11 cellular contexts compared by ENCODE assay signal in genomic region chr7:22980422-22980821, GRCh38. TPM values are rescaled to one million over a fixed set of nuclear protein-coding genes. Genes with fewer than 3 reads are reported as not detected.
DNase-seq lines count a peak whose midpoint lies in the region; ATAC-seq, FAIRE-seq and TF ChIP-seq lines count a peak whose summit lies in the region.
"Had no signal": no experiment of that assay in that cellular context is flagged by ENCODE, and none has a peak within 500 bp of the region (broad histone marks: within the 10 kb centered on the region; RNA-seq: fewer than 3 reads in every experiment).

No MANE protein-coding gene starts in this region.

- no peaks in the 10 kb centered on the region for H3K9me3 ChIP-seq in A549
- no peaks in the 10 kb centered on the region for H3K9me3 ChIP-seq in esophagus muscularis mucosa

- no peak overlapping the region for H3K4me2 ChIP-seq in A549

- no peaks in the 10 kb centered on the region for H3K27me3 ChIP-seq in esophagus muscularis mucosa

- H3K4me3 ChIP-seq in A549 (no peak overlapping the region), cardiac fibroblast (replicated peaks in 1 of 2; ENCODE audit: low read depth in 2 of 2, low read length in 2 of 2) (no peak overlapping the region), esophagus muscularis mucosa (no peak overlapping the region)

- ATAC-seq in A549 (no peak), GM18520 (IDR thresholded peaks at IDR 0.05; ENCODE audit: unreplicated experiment) (no peak)

- POLR2A ChIA-PET in A549 (lab: Yijun Ruan, JAX) = no interaction called here

- peaks cover 6 to 25% (median 15%) of the 10 kb centered on the region in 4 donors for H3K36me3 ChIP-seq in esophagus muscularis mucosa

- no peak for TF ChIP-seq POLR2A in A549 (IDR thresholded peaks at IDR 0.05; ENCODE audit: low read length)
- TF ChIP-seq POLR2A in esophagus muscularis mucosa (IDR thresholded peaks at IDR 0.05; ENCODE audit: low read depth) = no peak

- FAIRE-seq in A549 (lab: Jason Lieb, UNC) = no peak

- intact Hi-C loops in esophagus muscularis mucosa (cut with DNase I) = no loop called here

- peak overlapping the region in 1 of 2 experiments; percentile 24; a peak in 2 of 6 replicates for H3K27ac ChIP-seq in A549
- no peak overlapping the region for H3K27ac ChIP-seq in esophagus muscularis mucosa (replicated peaks in 1 of 4)
- H3K27ac ChIP-seq: C4-2B had no signal

- no peak for TF ChIP-seq CTCF in A549 (IDR thresholded peaks at IDR 0.05)
- TF ChIP-seq CTCF in cardiac fibroblast (IDR thresholded peaks at IDR 0.05; ENCODE audit: low read depth, low read length) = no peak
- TF ChIP-seq CTCF in GM10266 (IDR thresholded peaks at IDR 0.05; ENCODE audit: control insufficient read depth, insufficient read depth, low read depth, missing control alignments) = no peak
- TF ChIP-seq CTCF in esophagus muscularis mucosa (IDR thresholded peaks at IDR 0.05) = no peak

- CTCF ChIA-PET in A549 (lab: Yijun Ruan, JAX) = interaction anchor here (0.6 kb wide), 1 partner anchor 47 kb away, joined by 3 read pairs; no protein-coding TSS in a partner anchor

- TF ChIP-seq RAD21 in A549 (conservative IDR thresholded peaks at IDR 0.05 in 1 of 2, IDR thresholded peaks at IDR 0.05 in 1 of 2) = no peak

- TF ChIP-seq EP300 in A549 (IDR thresholded peaks at IDR 0.05) (no peak), esophagus muscularis mucosa (IDR thresholded peaks at IDR 0.05) (no peak)

- H3K4me1 ChIP-seq in A549 (peaks cover 3% of the 10 kb centered on the region; the same call in 2 of the 3 replicates), esophagus muscularis mucosa (no peaks in the 10 kb centered on the region)

- DNase-seq in A549 (ENCODE audit: low read depth in 1 of 2, low spot score in 1 of 2) (no peak), HS-27A (ENCODE audit: low read depth) (peak; percentile 12), cardiac fibroblast (ENCODE audit: low read depth in 2 of 2) (peak; percentile 79 to 87), kidney tubule cell (ENCODE audit: low spot score) (peak; percentile 46), NCI-H1694 (lab: John Stamatoyannopoulos, UW) (no peak), GM10266 (ENCODE audit: extremely low spot score) (no peak), esophagus muscularis mucosa (ENCODE audit: extremely low spot score) (no peak)
- DNase-seq: caudate nucleus, NCI-H1436 had no signal

- WGBS in A549 (ENCODE audit: missing lambda C conversion rate) = 81% methylated on average over 3 of the region's 3 CpGs
- 75% methylated on average over 3 of the region's 3 CpGs for WGBS in esophagus muscularis mucosa

TF ChIP-seq in A549, 52 proteins besides CTCF, POLR2A, EP300 and RAD21:
- TF ChIP-seq HES2 (IDR thresholded peaks at IDR 0.05) (no peak), FOSL2 (IDR thresholded peaks at IDR 0.05) (no peak), FOSL2 (CRISPR knock-in tag; IDR thresholded peaks at IDR 0.05) (0 out of 2 replicates have a peak, but pooled peaks have one; percentile 13), BCL3 (IDR thresholded peaks at IDR 0.05) (no peak), GATA3 (IDR thresholded peaks at IDR 0.05; ENCODE audit: borderline replicate concordance) (no peak)

RNA-seq across cellular contexts. Expression of gene HYCC1, which starts 33.5 kb away (rescaled TPM):
- polyA plus RNA-seq in A549 (2011; rRNA removed) (13.5 and 16.8 TPM in 2 replicates), A549 (2017; fragmentation: RNase III; extraction: RNeasy Plus Mini Kit Qiagen cat#74134 plus additional on column Dnase treatment) (22.1 to 24.6 TPM (median 22.5 TPM) in 3 replicates)
- 5.5 and 8.1 TPM in 2 replicates for polyA plus RNA-seq in A549 (2012; cell fraction: cytosol; rRNA removed)
- 2.1 and 5.5 TPM in 2 replicates for polyA plus RNA-seq in A549 (2012; cell fraction: nucleus; rRNA removed)
- polyA minus RNA-seq in A549 (2011; rRNA and poly(A)+ RNA removed) = 8.1 and 8.6 TPM in 2 replicates
- 10 to 100 TPM; 39.2 to 62.6 (median 47.2) TPM for total RNA-seq in esophagus muscularis mucosa

Comparison
In these comparisons a context has a peak if more than half of its experiments do, and no peak if none do; other contexts are left out.
1. DNase-seq: peak in HS-27A (single experiment), cardiac fibroblast (2 of 2) and kidney tubule cell (single experiment); none in A549 (0 of 2), NCI-H1694 (single experiment), GM10266 (single experiment) and esophagus muscularis mucosa (single experiment).